8 cellular contexts compared by ENCODE assay signal in genomic region chr20:2840138-2840966, GRCh38. TPM values are rescaled to one million over a fixed set of nuclear protein-coding genes. Genes with fewer than 3 reads are reported as not detected.
DNase-seq lines count a peak whose midpoint lies in the region; ATAC-seq and TF ChIP-seq lines count a peak whose summit lies in the region.

A gene with protein sequence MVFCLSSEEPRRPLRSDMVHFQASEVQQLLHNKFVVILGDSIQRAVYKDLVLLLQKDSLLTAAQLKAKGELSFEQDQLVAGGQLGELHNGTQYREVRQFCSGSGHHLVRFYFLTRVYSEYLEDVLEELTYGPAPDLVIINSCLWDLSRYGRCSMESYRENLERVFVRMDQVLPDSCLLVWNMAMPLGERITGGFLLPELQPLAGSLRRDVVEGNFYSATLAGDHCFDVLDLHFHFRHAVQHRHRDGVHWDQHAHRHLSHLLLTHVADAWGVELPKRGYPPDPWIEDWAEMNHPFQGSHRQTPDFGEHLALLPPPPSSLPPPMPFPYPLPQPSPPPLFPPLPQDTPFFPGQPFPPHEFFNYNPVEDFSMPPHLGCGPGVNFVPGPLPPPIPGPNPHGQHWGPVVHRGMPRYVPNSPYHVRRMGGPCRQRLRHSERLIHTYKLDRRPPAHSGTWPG (minus strand): TSS chr20:2840655. CDS start chr20:2839912, 743 bp downstream.
Gene VPS16 (plus strand): TSS chr20:2840745. CDS start chr20:2840775, 30 bp downstream.

- peaks cover 14% of the 10 kb centered on the region for H3K4me1 ChIP-seq in testis

- no peaks in the 10 kb centered on the region; the same call in 1 of the 2 replicates for H3K36me3 ChIP-seq in H7 (replicated peaks; ENCODE audit: control insufficient read depth, insufficient read depth, low read length)
- peaks cover 7% of the 10 kb centered on the region; the same call in 1 of the 2 replicates for H3K36me3 ChIP-seq in SK-N-MC (ENCODE audit: insufficient read depth, low read length)
- no peaks in the 10 kb centered on the region for H3K36me3 ChIP-seq in testis (ENCODE audit: low read depth, missing control alignments)

- H3K9me3 ChIP-seq in SK-N-MC (ENCODE audit: low read depth, low read length) (no peaks in the 10 kb centered on the region), testis (no peaks in the 10 kb centered on the region)

- H3K9me3 Mint-ChIP-seq in activated naive CD4-positive, alpha-beta T cell treated with anti-CD3 and anti-CD28 coated beads, Interleukin-2, amount 10 ng/mL, durations not matched to agents 7 days and 5 days = no peaks in the 10 kb centered on the region

- TF ChIP-seq CTCF in omental fat pad (IDR thresholded peaks at IDR 0.05) (no peak), testis (IDR thresholded peaks at IDR 0.05) (no peak)

- intact Hi-C loops in testis (cut with DNase I; ENCODE audit: low total_unique reads) = no loop called here

- peaks cover 26% of the 10 kb centered on the region for H3K4me1 Mint-ChIP-seq in activated naive CD4-positive, alpha-beta T cell treated with anti-CD3 and anti-CD28 coated beads, Interleukin-2, amount 10 ng/mL, durations not matched to agents 7 days and 5 days

- DNase-seq in G401 (ENCODE audit: low spot score) = peak; percentile 85
- peak; percentile 98 for DNase-seq in H7
- peak; percentile 91 for DNase-seq in M059J (ENCODE audit: low read depth)
- no peak for DNase-seq in SK-N-MC (ENCODE audit: low read depth, low spot score)
- peak; percentile 92 for DNase-seq in activated naive CD4-positive, alpha-beta T cell treated with anti-CD3 and anti-CD28 coated beads, Interleukin-2, amount 10 ng/mL, durations not matched to agents 7 days and 5 days
- DNase-seq in glomerular endothelial cell (ENCODE audit: extremely low read depth, low read depth, low spot score) = no peak
- peak; percentile 55 for DNase-seq in omental fat pad (ENCODE audit: low spot score)
- DNase-seq in testis = peak; percentile 92

- peaks cover 14% of the 10 kb centered on the region for H3K27me3 ChIP-seq in H7 (ENCODE audit: control insufficient read depth, insufficient read depth, low read length)
- H3K27me3 ChIP-seq in testis = no peaks in the 10 kb centered on the region

- H3K27ac ChIP-seq in SK-N-MC (peak within 1 kb of the TSS; percentile 80), testis (peak within 1 kb of the TSS; percentile 88 to 93)

- peak within 1 kb of the TSS; percentile 83 for H3K27ac Mint-ChIP-seq in activated naive CD4-positive, alpha-beta T cell treated with anti-CD3 and anti-CD28 coated beads, Interleukin-2, amount 10 ng/mL, durations not matched to agents 7 days and 5 days

- CTCF ChIA-PET in activated naive CD4-positive, alpha-beta T cell treated with anti-CD3 and anti-CD28 coated beads, Interleukin-2, amount 10 ng/mL, durations not matched to agents 7 days and 5 days (lab: Charles Lee) = interaction anchor here (1.6 kb wide), 1 partner anchor 152 kb away, joined by 7 read pairs; no protein-coding TSS in a partner anchor

- H3K36me3 Mint-ChIP-seq in activated naive CD4-positive, alpha-beta T cell treated with anti-CD3 and anti-CD28 coated beads, Interleukin-2, amount 10 ng/mL, durations not matched to agents 7 days and 5 days = peaks cover 15% of the 10 kb centered on the region

- H3K4me3 Mint-ChIP-seq in activated naive CD4-positive, alpha-beta T cell treated with anti-CD3 and anti-CD28 coated beads, Interleukin-2, amount 10 ng/mL, durations not matched to agents 7 days and 5 days = peak within 1 kb of the TSS; percentile 76

- TF ChIP-seq POLR2A in testis (IDR thresholded peaks at IDR 0.05) = no peak

- in situ Hi-C loops in G401 (cut with HindIII; ENCODE audit: low sequenced_read_pairs) = no loop called here

- H3K27me3 Mint-ChIP-seq in activated naive CD4-positive, alpha-beta T cell treated with anti-CD3 and anti-CD28 coated beads, Interleukin-2, amount 10 ng/mL, durations not matched to agents 7 days and 5 days = no peaks in the 10 kb centered on the region

- H3K4me3 ChIP-seq in H7 (ENCODE audit: insufficient read depth, low read depth, low read length) = peak within 1 kb of the TSS; percentile 75
- peak within 1 kb of the TSS; percentile 95 for H3K4me3 ChIP-seq in SK-N-MC
- peak within 1 kb of the TSS; percentile 89 to 93 for H3K4me3 ChIP-seq in testis

- WGBS in testis, 2 donors = 2% methylated on average over 78 of the region's 98 CpGs; no CpG with 5 or more reads in 1 of the 2 donors

- peak; percentile 95 for ATAC-seq in omental fat pad (ENCODE audit: low FRiP score)

- H3K9ac ChIP-seq in SK-N-MC (ENCODE audit: insufficient read length) = peak within 1 kb of the TSS; percentile 94

RNA-seq across cellular contexts. Expression of the first gene that starts in this region (rescaled TPM):
- total RNA-seq in G401 (2014; rRNA removed; shearing (Covaris generic)) = 25.2 and 45.7 TPM in 2 replicates
- 21.8 and 23.6 TPM in 2 replicates for total RNA-seq in H7 (2014; rRNA removed; shearing (Covaris generic))
- total RNA-seq in M059J (2014; rRNA removed; shearing (Covaris generic)) = 15.6 and 38.5 TPM in 2 replicates
- total RNA-seq in glomerular endothelial cell (13.4 and 22.7 TPM in 2 replicates), omental fat pad (10 to 100 TPM; 21.5 to 46.7 (median 33.3) TPM), testis (10 to 100 TPM; 46.0 to 51.1 TPM)
- polyA plus RNA-seq in testis (ENCODE audit: insufficient read depth, low read depth, low replicate concordance) = 20.8 TPM

RNA-seq across cellular contexts. Expression of gene VPS16, which starts in this region (rescaled TPM):
- 41.2 and 45.5 TPM in 2 replicates for total RNA-seq in G401 (2014; rRNA removed; shearing (Covaris generic))
- 25.3 and 27.5 TPM in 2 replicates for total RNA-seq in H7 (2014; rRNA removed; shearing (Covaris generic))
- 42.4 and 56.7 TPM in 2 replicates for total RNA-seq in M059J (2014; rRNA removed; shearing (Covaris generic))
- 32.8 and 36.6 TPM in 2 replicates for total RNA-seq in glomerular endothelial cell
- total RNA-seq in omental fat pad = 10 to 100 TPM; 24.0 to 34.0 (median 27.7) TPM
- 10 to 100 TPM; 24.3 to 31.4 TPM for total RNA-seq in testis
- 27.3 TPM for polyA plus RNA-seq in testis (ENCODE audit: insufficient read depth, low read depth, low replicate concordance)

Comparison
In these comparisons a context has a peak if more than half of its experiments do, and no peak if none do; other contexts are left out.
1. DNase-seq: peak in G401 (single experiment), H7 (single experiment), M059J (single experiment), activated naive CD4-positive, alpha-beta T cell treated with anti-CD3 and anti-CD28 coated beads, Interleukin-2, amount 10 ng/mL, durations not matched to agents 7 days and 5 days (single experiment), omental fat pad (single experiment) and testis (single experiment); none in SK-N-MC (single experiment) and glomerular endothelial cell (single experiment).
2. Peak in every context shown above with its lines, with median percentiles within 50 percentile points of each other: H3K4me3 ChIP-seq.